ENCODE assay signal across 9 cellular contexts in genomic region chr13:25046985-25047660, GRCh38. TPM values are rescaled to one million over a fixed set of nuclear protein-coding genes. Genes with fewer than 3 reads are reported as not detected.
DNase-seq lines count a peak whose midpoint lies in the region; ATAC-seq, FAIRE-seq and TF ChIP-seq lines count a peak whose summit lies in the region.
"Had no signal": no experiment of that assay in that cellular context is flagged by ENCODE, and none has a peak within 500 bp of the region (broad histone marks: within the 10 kb centered on the region; RNA-seq: fewer than 3 reads in every experiment).

No MANE protein-coding gene starts in this region.

- peak overlapping the region; percentile 82 for H3K4me2 ChIP-seq in mammary epithelial cell (ENCODE audit: insufficient read depth, low read depth, low read length)
- H3K4me2 ChIP-seq in HepG2 (ENCODE audit: low read depth, low read length) = no peak overlapping the region

- 6% methylated on average over 17 of the region's 43 CpGs for WGBS in mammary epithelial cell (ENCODE audit: low coverage, missing lambda C conversion rate)
- 16% methylated on average over 24 of the region's 43 CpGs for WGBS in HepG2 (ENCODE audit: low lambda C conversion rate)

- H3K79me2 ChIP-seq in mammary epithelial cell (ENCODE audit: insufficient read depth, low read length) (no peaks in the 10 kb centered on the region), HepG2 (ENCODE audit: insufficient read depth, low read length) (no peaks in the 10 kb centered on the region)

- H3K4me3 ChIP-seq in breast epithelium (peak overlapping the region; percentile 29 to 60 (median 39)), mammary epithelial cell (replicated peaks in 1 of 3; ENCODE audit: insufficient read depth in 1 of 3, low read depth in 2 of 3, low read length in 3 of 3) (peak overlapping the region in 2 of 3 experiments; percentile 27 to 33), HepG2 (replicated peaks in 1 of 3; ENCODE audit: insufficient read depth in 1 of 3, low read depth in 2 of 3, low read length in 3 of 3) (no peak overlapping the region), upper lobe of right lung (no peak overlapping the region)

- no peak for TF ChIP-seq RAD21 in HepG2 (CRISPR knock-in tag; IDR thresholded peaks at IDR 0.05)

- TF ChIP-seq CTCF in breast epithelium (IDR thresholded peaks at IDR 0.05) (no peak), MCF 10A (IDR thresholded peaks at IDR 0.05; ENCODE audit: unreplicated experiment) (no peak), mammary epithelial cell (conservative IDR thresholded peaks at IDR 0.05 in 1 of 2, IDR thresholded peaks at IDR 0.05 in 1 of 2; ENCODE audit: extremely low read depth in 1 of 2, insufficient read depth in 1 of 2, low read depth in 1 of 2, low read length in 2 of 2) (no peak), HepG2 (CRISPR knock-in tag; IDR thresholded peaks at IDR 0.05) (no peak), upper lobe of right lung (IDR thresholded peaks at IDR 0.05) (no peak)

- H3K4me1 ChIP-seq in breast epithelium = no peaks in the 10 kb centered on the region
- peaks cover 4% of the 10 kb centered on the region for H3K4me1 ChIP-seq in mammary epithelial cell (ENCODE audit: insufficient read depth, low read length)
- H3K4me1 ChIP-seq in HepG2 (ENCODE audit: insufficient read depth, low read length) = no peaks in the 10 kb centered on the region
- H3K4me1 ChIP-seq in upper lobe of right lung = no peaks in the 10 kb centered on the region

- H3K4me3 Mint-ChIP-seq in MCF 10A (ENCODE audit: unreplicated experiment) = no peak overlapping the region

- POLR2A ChIA-PET in MCF 10A (lab: Yijun Ruan, JAX) (no interaction called here), HepG2 (lab: Yijun Ruan, JAX) (no interaction called here)

- H3K27me3 Mint-ChIP-seq in MCF 10A (ENCODE audit: insufficient read depth, unreplicated experiment) = peaks cover 69% of the 10 kb centered on the region

- H3K9ac ChIP-seq in mammary epithelial cell (ENCODE audit: insufficient read depth, low read length) = no peak overlapping the region
- H3K9ac ChIP-seq in HepG2 (ENCODE audit: insufficient read depth, low read depth, low read length) = no peak overlapping the region

- H3K9me3 Mint-ChIP-seq in MCF 10A (ENCODE audit: unreplicated experiment) = peaks cover 8% of the 10 kb centered on the region

- dilution Hi-C loops in mammary epithelial cell (cut with HindIII; ENCODE audit: low sequenced_read_pairs) = no loop called here

- no peaks in the 10 kb centered on the region for H3K36me3 Mint-ChIP-seq in MCF 10A (ENCODE audit: insufficient read depth, unreplicated experiment)

- H3K27me3 ChIP-seq in breast epithelium = peaks cover 0 to 47% of the 10 kb centered on the region in 2 donors
- H3K27me3 ChIP-seq in mammary epithelial cell (ENCODE audit: insufficient read depth, low read length) = peaks cover 20% of the 10 kb centered on the region
- peaks cover 2 to 50% of the 10 kb centered on the region in 2 experiments; a peak in 3 of 5 replicates for H3K27me3 ChIP-seq in HepG2 (ENCODE audit: control insufficient read depth in 1 of 2, insufficient read depth in 2 of 2, low read length in 2 of 2)
- peaks cover 67% of the 10 kb centered on the region for H3K27me3 ChIP-seq in upper lobe of right lung

- ATAC-seq in HepG2 (peak; percentile 45; the same call in 2 of the 3 replicates), upper lobe of right lung (peak; percentile 39), GM21717 (IDR thresholded peaks at IDR 0.05; ENCODE audit: unreplicated experiment) (no peak)

- in situ Hi-C loops in mammary epithelial cell (cut with MboI; ENCODE audit: low sequenced_read_pairs in 2 of 2) = no loop called here
- in situ Hi-C loops in HepG2 (cut with HindIII; ENCODE audit: extremely low pct_ligation_motif_present, low pct_unique_long_range_greater_than_20kb) = no loop called here

- FAIRE-seq in HepG2 (lab: Jason Lieb, UNC) (no peak), GM19239 (lab: Jason Lieb, UNC) (no peak)

- BruUV-seq in MCF 10A (replicated peaks; lab: Mats Ljungman, UMichigan) = no TSS peak
- BruUV-seq in mammary epithelial cell (replicated peaks; lab: Mats Ljungman, UMichigan) = no TSS peak
- BruUV-seq in HepG2 (replicated peaks; lab: Mats Ljungman, UMichigan) = no TSS peak

- intact Hi-C loops in breast epithelium (cut with DNase I; ENCODE audit: low total_unique reads) = no loop called here
- intact Hi-C loops in MCF 10A (cut with micrococcal nuclease) = no loop called here
- intact Hi-C loops in mammary epithelial cell (cut with micrococcal nuclease) = no loop called here
- intact Hi-C loops in HepG2 (cut with micrococcal nuclease; ENCODE audit: unreplicated experiment) = no loop called here
- intact Hi-C loops in upper lobe of right lung (cut with DNase I) = no loop called here

- H3K27ac ChIP-seq in breast epithelium (no peak overlapping the region), mammary epithelial cell (ENCODE audit: insufficient read depth, low read depth, low read length) (no peak overlapping the region), HepG2 (ENCODE audit: extremely low read length, insufficient read depth, low read length) (no peak overlapping the region), upper lobe of right lung (no peak overlapping the region)

- H3K27ac Mint-ChIP-seq in MCF 10A (ENCODE audit: low read depth, unreplicated experiment) = no peak overlapping the region

- H3K9me3 ChIP-seq in breast epithelium (peaks cover 0 to 8% of the 10 kb centered on the region in 2 donors), mammary epithelial cell (replicated peaks; ENCODE audit: insufficient read depth, low read length) (no peaks in the 10 kb centered on the region), HepG2 (ENCODE audit: low read length) (no peaks in the 10 kb centered on the region), upper lobe of right lung (no peaks in the 10 kb centered on the region)

- TF ChIP-seq POLR2A in breast epithelium (IDR thresholded peaks at IDR 0.05) (no peak), HepG2 (IDR thresholded peaks at IDR 0.05; ENCODE audit: insufficient read depth in 1 of 2, low read depth in 2 of 2, low read length in 2 of 2) (no peak)

- H2AFZ ChIP-seq in mammary epithelial cell (ENCODE audit: low read depth, low read length) (peak overlapping the region; percentile 59), HepG2 (ENCODE audit: low read length) (no peak overlapping the region)

- H4K20me1 ChIP-seq in mammary epithelial cell (ENCODE audit: insufficient read depth, low read length) (no peaks in the 10 kb centered on the region), HepG2 (ENCODE audit: insufficient read depth, low read length) (no peaks in the 10 kb centered on the region)

- no peaks in the 10 kb centered on the region for H3K36me3 ChIP-seq in breast epithelium
- no peaks in the 10 kb centered on the region for H3K36me3 ChIP-seq in mammary epithelial cell (ENCODE audit: insufficient read depth, low read length)
- no peaks in the 10 kb centered on the region for H3K36me3 ChIP-seq in HepG2 (replicated peaks in 1 of 2; ENCODE audit: control insufficient read depth in 1 of 2, insufficient read depth in 2 of 2, low read length in 2 of 2)
- H3K36me3 ChIP-seq in upper lobe of right lung = no peaks in the 10 kb centered on the region

- H3K4me1 Mint-ChIP-seq in MCF 10A (ENCODE audit: insufficient read depth, unreplicated experiment) = no peaks in the 10 kb centered on the region

- no peak for TF ChIP-seq EP300 in HepG2 (IDR thresholded peaks at IDR 0.05; ENCODE audit: low read depth in 2 of 2, low read length in 2 of 2)
- no peak for TF ChIP-seq EP300 in HepG2 (CRISPR knock-in tag; IDR thresholded peaks at IDR 0.05; ENCODE audit: borderline replicate concordance)

- CTCF ChIA-PET in MCF 10A (lab: Yijun Ruan, JAX) (interaction anchor here (0.7 to 1.5 kb wide), 2 partner anchors 41 to 51 kb away, joined by 3 to 6 read pairs; no protein-coding TSS in a partner anchor), mammary epithelial cell (lab: Charles Lee; ENCODE audit: low non-redundant PET) (no interaction called here), HepG2 (lab: Yijun Ruan, JAX; ENCODE audit: low intra/inter-chr PET ratio, low total read pairs) (no interaction called here)

- DNase-seq in breast epithelium (ENCODE audit: low spot score in 2 of 2) (no peak), MCF 10A (ENCODE audit: unreplicated experiment) (no peak), mammary epithelial cell (peak; percentile 26), HepG2 (ENCODE audit: low spot score) (no peak), upper lobe of right lung (no peak), GM19239 (ENCODE audit: insufficient read length, low spot score) (no peak), HCEC 1CT (no peak)
- DNase-seq: NCI-H2081 treated with DMSO at 0.1 percent for 48 hours had no signal

RNA-seq across cellular contexts. Expression of gene PABPC3, which starts 48.8 kb away (rescaled TPM):
- total RNA-seq in breast epithelium (under 1 TPM in 2 of 3 donors, not detected in 1; 0.15 to 0.32 TPM), MCF 10A (2022) (0.72 and 0.96 TPM in 2 replicates), mammary epithelial cell (under 1 TPM; 0.17 to 0.19 TPM), HepG2 (2016; rRNA removed; fragmentation: Illumina TruSeq; extraction: Trizol) (0.04 and 0.06 TPM in 2 replicates), upper lobe of right lung (0.12 TPM)
- polyA plus RNA-seq in mammary epithelial cell (0.16 TPM), HepG2 (2011; rRNA removed) (0.07 and 0.09 TPM in 2 replicates)
- 0.36 TPM for polyA minus RNA-seq in mammary epithelial cell
- not detected in 2 replicates for total RNA-seq in HepG2 (2016; cell fraction: cytosol; rRNA removed; fragmentation: Illumina TruSeq; extraction: Trizol; ENCODE audit: low read depth)
- total RNA-seq in HepG2 (2016; cell fraction: insoluble cytoplasmic fraction; rRNA removed; fragmentation: Illumina TruSeq; extraction: Trizol) = not detected in 2 replicates
- total RNA-seq in HepG2 (2016; cell fraction: membrane; rRNA removed; fragmentation: Illumina TruSeq; extraction: Trizol) = 0.06 and 0.14 TPM in 2 replicates
- total RNA-seq in HepG2 (2016; cell fraction: nucleus; rRNA removed; fragmentation: Illumina TruSeq; extraction: Trizol) = 0.09 TPM in 1 of 2 replicates, not detected in the other
- 0.04 and 0.24 TPM in 2 replicates for polyA plus RNA-seq in HepG2 (2011; cell fraction: cytosol; rRNA removed)
- polyA plus RNA-seq in HepG2 (2011; cell fraction: nucleus; rRNA removed) = 0.08 and 0.12 TPM in 2 replicates
- 0.44 and 0.93 TPM in 2 replicates for polyA plus RNA-seq in HepG2 (2012)
- polyA plus RNA-seq in HepG2 (2016; cell fraction: cytosol; fragmentation: Illumina TruSeq; extraction: Trizol; ENCODE audit: low read depth) = 0.07 and 0.09 TPM in 2 replicates
- polyA plus RNA-seq in HepG2 (2016; cell fraction: insoluble cytoplasmic fraction; fragmentation: Illumina TruSeq; extraction: Trizol; ENCODE audit: low read depth) = 0.19 and 0.20 TPM in 2 replicates
- 0.10 and 0.15 TPM in 2 replicates for polyA plus RNA-seq in HepG2 (2016; cell fraction: membrane; fragmentation: Illumina TruSeq; extraction: Trizol; ENCODE audit: low read depth)
- 0.17 TPM in 1 of 2 replicates, not detected in the other for polyA plus RNA-seq in HepG2 (2016; cell fraction: nucleus; fragmentation: Illumina TruSeq; extraction: Trizol; ENCODE audit: insufficient read depth, low read depth)
- polyA minus RNA-seq in HepG2 (2011; rRNA and poly(A)+ RNA removed; ENCODE audit: low replicate concordance) = 0.07 TPM in 1 of 2 replicates, not detected in the other
- polyA minus RNA-seq in HepG2 (2011; cell fraction: cytosol; rRNA and poly(A)+ RNA removed) = 0.18 TPM in 1 of 2 replicates, not detected in the other
- polyA minus RNA-seq in HepG2 (2011; cell fraction: nucleus; rRNA and poly(A)+ RNA removed) = 0.25 and 0.26 TPM in 2 replicates

Comparison
In these comparisons a context has a peak if more than half of its experiments do, and no peak if none do; other contexts are left out.
1. H3K4me3 ChIP-seq: peak in breast epithelium (3 of 3) and mammary epithelial cell (2 of 3); none in HepG2 (0 of 3) and upper lobe of right lung (single experiment).